Comparison of ENCODE assay signal across 1 cellular context in the genomic region with DNA sequence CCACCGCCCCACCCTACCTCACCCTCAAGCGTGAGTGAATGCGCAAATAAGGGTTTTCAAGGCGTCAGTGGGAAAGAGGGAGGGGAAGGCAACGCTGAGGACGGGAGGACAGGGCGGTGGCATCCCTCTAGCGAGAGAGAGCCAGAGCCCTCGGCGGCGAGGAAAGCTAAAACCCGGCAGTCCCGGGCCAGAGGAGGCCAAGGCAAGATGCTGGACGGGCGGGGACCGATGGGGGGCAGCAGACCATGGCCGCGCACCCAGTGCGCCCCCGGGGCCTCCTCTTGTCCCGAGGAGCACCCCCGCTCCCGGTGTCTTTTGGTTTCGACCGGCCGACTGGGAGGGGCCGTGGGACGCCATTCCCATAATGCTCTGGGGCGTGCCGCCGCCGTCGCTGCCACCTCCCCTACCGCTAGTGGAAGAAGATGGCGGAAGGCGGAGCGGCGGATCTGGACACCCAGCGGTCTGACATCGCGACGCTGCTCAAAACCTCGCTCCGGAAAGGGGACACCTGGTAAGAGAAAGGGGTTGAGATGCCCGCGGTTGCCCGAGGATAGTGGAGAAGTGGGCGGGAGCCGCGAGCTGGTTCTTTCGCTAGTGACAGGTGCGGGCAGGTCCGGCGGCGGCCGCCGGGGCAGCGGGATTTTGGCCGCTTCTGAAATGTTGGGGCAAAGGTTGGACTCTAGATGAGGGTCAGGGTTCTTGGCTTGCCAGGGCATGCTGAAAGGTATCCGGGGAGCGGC.
TF ChIP-seq lines count a peak whose summit lies in the region.

A gene (plus strand): TSS at position 412 of the 740 bp plus-strand sequence. CDS start 11 bp downstream, at position 423.

TF ChIP-seq in HepG2, 621 proteins besides CTCF, POLR2A, EP300 and RAD21 (continued from another document and continues in another):
- TF ChIP-seq, protein P1, sequence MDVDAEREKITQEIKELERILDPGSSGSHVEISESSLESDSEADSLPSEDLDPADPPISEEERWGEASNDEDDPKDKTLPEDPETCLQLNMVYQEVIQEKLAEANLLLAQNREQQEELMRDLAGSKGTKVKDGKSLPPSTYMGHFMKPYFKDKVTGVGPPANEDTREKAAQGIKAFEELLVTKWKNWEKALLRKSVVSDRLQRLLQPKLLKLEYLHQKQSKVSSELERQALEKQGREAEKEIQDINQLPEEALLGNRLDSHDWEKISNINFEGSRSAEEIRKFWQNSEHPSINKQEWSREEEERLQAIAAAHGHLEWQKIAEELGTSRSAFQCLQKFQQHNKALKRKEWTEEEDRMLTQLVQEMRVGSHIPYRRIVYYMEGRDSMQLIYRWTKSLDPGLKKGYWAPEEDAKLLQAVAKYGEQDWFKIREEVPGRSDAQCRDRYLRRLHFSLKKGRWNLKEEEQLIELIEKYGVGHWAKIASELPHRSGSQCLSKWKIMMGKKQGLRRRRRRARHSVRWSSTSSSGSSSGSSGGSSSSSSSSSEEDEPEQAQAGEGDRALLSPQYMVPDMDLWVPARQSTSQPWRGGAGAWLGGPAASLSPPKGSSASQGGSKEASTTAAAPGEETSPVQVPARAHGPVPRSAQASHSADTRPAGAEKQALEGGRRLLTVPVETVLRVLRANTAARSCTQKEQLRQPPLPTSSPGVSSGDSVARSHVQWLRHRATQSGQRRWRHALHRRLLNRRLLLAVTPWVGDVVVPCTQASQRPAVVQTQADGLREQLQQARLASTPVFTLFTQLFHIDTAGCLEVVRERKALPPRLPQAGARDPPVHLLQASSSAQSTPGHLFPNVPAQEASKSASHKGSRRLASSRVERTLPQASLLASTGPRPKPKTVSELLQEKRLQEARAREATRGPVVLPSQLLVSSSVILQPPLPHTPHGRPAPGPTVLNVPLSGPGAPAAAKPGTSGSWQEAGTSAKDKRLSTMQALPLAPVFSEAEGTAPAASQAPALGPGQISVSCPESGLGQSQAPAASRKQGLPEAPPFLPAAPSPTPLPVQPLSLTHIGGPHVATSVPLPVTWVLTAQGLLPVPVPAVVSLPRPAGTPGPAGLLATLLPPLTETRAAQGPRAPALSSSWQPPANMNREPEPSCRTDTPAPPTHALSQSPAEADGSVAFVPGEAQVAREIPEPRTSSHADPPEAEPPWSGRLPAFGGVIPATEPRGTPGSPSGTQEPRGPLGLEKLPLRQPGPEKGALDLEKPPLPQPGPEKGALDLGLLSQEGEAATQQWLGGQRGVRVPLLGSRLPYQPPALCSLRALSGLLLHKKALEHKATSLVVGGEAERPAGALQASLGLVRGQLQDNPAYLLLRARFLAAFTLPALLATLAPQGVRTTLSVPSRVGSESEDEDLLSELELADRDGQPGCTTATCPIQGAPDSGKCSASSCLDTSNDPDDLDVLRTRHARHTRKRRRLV (CRISPR knock-in tag; IDR thresholded peaks at IDR 0.05) = no peak; the same call in 1 of the 2 replicates
- 0 out of 2 replicates have a peak, but pooled peaks have one; percentile 13 for TF ChIP-seq KLF15 (CRISPR knock-in tag; IDR thresholded peaks at IDR 0.05; ENCODE audit: borderline replicate concordance)
- 0 out of 2 replicates have a peak, but pooled peaks have one; percentile 37 for TF ChIP-seq ZNF577 (CRISPR knock-in tag; IDR thresholded peaks at IDR 0.05; ENCODE audit: borderline replicate concordance, low read depth)
- peak; percentile 88; the same call in 1 of the 2 replicates for TF ChIP-seq ZNF678 (CRISPR knock-in tag; IDR thresholded peaks at IDR 0.05)
- TF ChIP-seq NR2C2 (CRISPR knock-in tag; IDR thresholded peaks at IDR 0.05; ENCODE audit: borderline replicate concordance) = peak; percentile 61
- TF ChIP-seq FOXC1 (CRISPR knock-in tag; IDR thresholded peaks at IDR 0.05; ENCODE audit: borderline replicate concordance) = peak; percentile 90
- TF ChIP-seq, protein P2, sequence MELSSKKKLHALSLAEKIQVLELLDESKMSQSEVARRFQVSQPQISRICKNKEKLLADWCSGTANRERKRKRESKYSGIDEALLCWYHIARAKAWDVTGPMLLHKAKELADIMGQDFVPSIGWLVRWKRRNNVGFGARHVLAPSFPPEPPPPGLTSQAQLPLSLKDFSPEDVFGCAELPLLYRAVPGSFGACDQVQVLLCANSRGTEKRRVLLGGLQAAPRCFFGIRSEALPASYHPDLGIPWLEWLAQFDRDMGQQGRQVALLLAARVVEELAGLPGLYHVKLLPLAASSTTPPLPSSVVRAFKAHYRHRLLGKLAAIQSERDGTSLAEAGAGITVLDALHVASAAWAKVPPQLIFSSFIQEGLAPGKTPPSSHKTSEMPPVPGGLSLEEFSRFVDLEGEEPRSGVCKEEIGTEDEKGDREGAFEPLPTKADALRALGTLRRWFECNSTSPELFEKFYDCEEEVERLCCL (CRISPR knock-in tag; IDR thresholded peaks at IDR 0.05; ENCODE audit: borderline replicate concordance) = peak; percentile 23; the same call in 1 of the 2 replicates
- no peak; the same call in 1 of the 2 replicates for TF ChIP-seq ZNF138 (CRISPR knock-in tag; IDR thresholded peaks at IDR 0.05; ENCODE audit: low read depth)
- TF ChIP-seq ZNF563 (CRISPR knock-in tag; IDR thresholded peaks at IDR 0.05) = peak; percentile 86
- TF ChIP-seq, protein P3, sequence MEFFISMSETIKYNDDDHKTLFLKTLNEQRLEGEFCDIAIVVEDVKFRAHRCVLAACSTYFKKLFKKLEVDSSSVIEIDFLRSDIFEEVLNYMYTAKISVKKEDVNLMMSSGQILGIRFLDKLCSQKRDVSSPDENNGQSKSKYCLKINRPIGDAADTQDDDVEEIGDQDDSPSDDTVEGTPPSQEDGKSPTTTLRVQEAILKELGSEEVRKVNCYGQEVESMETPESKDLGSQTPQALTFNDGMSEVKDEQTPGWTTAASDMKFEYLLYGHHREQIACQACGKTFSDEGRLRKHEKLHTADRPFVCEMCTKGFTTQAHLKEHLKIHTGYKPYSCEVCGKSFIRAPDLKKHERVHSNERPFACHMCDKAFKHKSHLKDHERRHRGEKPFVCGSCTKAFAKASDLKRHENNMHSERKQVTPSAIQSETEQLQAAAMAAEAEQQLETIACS (CRISPR knock-in tag; IDR thresholded peaks at IDR 0.05) = no peak
- TF ChIP-seq MIER2 (CRISPR knock-in tag; IDR thresholded peaks at IDR 0.05) = peak; percentile 66; the same call in 1 of the 2 replicates
- TF ChIP-seq, protein P4, sequence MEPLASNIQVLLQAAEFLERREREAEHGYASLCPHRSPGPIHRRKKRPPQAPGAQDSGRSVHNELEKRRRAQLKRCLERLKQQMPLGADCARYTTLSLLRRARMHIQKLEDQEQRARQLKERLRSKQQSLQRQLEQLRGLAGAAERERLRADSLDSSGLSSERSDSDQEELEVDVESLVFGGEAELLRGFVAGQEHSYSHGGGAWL (CRISPR knock-in tag; IDR thresholded peaks at IDR 0.05) = peak; percentile 76
- TF ChIP-seq, protein P5, sequence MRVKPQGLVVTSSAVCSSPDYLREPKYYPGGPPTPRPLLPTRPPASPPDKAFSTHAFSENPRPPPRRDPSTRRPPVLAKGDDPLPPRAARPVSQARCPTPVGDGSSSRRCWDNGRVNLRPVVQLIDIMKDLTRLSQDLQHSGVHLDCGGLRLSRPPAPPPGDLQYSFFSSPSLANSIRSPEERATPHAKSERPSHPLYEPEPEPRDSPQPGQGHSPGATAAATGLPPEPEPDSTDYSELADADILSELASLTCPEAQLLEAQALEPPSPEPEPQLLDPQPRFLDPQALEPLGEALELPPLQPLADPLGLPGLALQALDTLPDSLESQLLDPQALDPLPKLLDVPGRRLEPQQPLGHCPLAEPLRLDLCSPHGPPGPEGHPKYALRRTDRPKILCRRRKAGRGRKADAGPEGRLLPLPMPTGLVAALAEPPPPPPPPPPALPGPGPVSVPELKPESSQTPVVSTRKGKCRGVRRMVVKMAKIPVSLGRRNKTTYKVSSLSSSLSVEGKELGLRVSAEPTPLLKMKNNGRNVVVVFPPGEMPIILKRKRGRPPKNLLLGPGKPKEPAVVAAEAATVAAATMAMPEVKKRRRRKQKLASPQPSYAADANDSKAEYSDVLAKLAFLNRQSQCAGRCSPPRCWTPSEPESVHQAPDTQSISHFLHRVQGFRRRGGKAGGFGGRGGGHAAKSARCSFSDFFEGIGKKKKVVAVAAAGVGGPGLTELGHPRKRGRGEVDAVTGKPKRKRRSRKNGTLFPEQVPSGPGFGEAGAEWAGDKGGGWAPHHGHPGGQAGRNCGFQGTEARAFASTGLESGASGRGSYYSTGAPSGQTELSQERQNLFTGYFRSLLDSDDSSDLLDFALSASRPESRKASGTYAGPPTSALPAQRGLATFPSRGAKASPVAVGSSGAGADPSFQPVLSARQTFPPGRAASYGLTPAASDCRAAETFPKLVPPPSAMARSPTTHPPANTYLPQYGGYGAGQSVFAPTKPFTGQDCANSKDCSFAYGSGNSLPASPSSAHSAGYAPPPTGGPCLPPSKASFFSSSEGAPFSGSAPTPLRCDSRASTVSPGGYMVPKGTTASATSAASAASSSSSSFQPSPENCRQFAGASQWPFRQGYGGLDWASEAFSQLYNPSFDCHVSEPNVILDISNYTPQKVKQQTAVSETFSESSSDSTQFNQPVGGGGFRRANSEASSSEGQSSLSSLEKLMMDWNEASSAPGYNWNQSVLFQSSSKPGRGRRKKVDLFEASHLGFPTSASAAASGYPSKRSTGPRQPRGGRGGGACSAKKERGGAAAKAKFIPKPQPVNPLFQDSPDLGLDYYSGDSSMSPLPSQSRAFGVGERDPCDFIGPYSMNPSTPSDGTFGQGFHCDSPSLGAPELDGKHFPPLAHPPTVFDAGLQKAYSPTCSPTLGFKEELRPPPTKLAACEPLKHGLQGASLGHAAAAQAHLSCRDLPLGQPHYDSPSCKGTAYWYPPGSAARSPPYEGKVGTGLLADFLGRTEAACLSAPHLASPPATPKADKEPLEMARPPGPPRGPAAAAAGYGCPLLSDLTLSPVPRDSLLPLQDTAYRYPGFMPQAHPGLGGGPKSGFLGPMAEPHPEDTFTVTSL (CRISPR knock-in tag; IDR thresholded peaks at IDR 0.05; ENCODE audit: borderline replicate concordance) = peak; percentile 56; the same call in 1 of the 2 replicates
- no peak for TF ChIP-seq REL (CRISPR knock-in tag; conservative IDR thresholded peaks at IDR 0.05)
- peak; percentile 97 for TF ChIP-seq ZNF749 (CRISPR knock-in tag; IDR thresholded peaks at IDR 0.05; ENCODE audit: borderline replicate concordance)
- TF ChIP-seq RNF2 (conservative IDR thresholded peaks at IDR 0.05; ENCODE audit: low read depth) = no peak
- TF ChIP-seq ZNF614 (CRISPR knock-in tag; IDR thresholded peaks at IDR 0.05; ENCODE audit: borderline replicate concordance) = peak; percentile 34; the same call in 1 of the 2 replicates
- TF ChIP-seq PHF21A (CRISPR knock-in tag; IDR thresholded peaks at IDR 0.05) = peak; percentile 85
- TF ChIP-seq, protein P6, sequence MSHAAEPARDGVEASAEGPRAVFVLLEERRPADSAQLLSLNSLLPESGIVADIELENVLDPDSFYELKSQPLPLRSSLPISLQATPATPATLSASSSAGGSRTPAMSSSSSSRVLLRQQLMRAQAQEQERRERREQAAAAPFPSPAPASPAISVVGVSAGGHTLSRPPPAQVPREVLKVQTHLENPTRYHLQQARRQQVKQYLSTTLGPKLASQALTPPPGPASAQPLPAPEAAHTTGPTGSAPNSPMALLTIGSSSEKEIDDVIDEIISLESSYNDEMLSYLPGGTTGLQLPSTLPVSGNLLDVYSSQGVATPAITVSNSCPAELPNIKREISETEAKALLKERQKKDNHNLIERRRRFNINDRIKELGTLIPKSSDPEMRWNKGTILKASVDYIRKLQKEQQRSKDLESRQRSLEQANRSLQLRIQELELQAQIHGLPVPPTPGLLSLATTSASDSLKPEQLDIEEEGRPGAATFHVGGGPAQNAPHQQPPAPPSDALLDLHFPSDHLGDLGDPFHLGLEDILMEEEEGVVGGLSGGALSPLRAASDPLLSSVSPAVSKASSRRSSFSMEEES (CRISPR knock-in tag; IDR thresholded peaks at IDR 0.05) = peak; percentile 51; the same call in 1 of the 2 replicates
- TF ChIP-seq, protein P7, sequence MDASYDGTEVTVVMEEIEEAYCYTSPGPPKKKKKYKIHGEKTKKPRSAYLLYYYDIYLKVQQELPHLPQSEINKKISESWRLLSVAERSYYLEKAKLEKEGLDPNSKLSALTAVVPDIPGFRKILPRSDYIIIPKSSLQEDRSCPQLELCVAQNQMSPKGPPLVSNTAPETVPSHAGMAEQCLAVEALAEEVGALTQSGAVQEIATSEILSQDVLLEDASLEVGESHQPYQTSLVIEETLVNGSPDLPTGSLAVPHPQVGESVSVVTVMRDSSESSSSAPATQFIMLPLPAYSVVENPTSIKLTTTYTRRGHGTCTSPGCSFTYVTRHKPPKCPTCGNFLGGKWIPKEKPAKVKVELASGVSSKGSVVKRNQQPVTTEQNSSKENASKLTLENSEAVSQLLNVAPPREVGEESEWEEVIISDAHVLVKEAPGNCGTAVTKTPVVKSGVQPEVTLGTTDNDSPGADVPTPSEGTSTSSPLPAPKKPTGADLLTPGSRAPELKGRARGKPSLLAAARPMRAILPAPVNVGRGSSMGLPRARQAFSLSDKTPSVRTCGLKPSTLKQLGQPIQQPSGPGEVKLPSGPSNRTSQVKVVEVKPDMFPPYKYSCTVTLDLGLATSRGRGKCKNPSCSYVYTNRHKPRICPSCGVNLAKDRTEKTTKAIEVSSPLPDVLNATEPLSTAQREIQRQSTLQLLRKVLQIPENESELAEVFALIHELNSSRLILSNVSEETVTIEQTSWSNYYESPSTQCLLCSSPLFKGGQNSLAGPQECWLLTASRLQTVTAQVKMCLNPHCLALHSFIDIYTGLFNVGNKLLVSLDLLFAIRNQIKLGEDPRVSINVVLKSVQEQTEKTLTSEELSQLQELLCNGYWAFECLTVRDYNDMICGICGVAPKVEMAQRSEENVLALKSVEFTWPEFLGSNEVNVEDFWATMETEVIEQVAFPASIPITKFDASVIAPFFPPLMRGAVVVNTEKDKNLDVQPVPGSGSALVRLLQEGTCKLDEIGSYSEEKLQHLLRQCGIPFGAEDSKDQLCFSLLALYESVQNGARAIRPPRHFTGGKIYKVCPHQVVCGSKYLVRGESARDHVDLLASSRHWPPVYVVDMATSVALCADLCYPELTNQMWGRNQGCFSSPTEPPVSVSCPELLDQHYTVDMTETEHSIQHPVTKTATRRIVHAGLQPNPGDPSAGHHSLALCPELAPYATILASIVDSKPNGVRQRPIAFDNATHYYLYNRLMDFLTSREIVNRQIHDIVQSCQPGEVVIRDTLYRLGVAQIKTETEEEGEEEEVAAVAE (CRISPR knock-in tag; IDR thresholded peaks at IDR 0.05; ENCODE audit: borderline replicate concordance) = peak; percentile 14; the same call in 1 of the 2 replicates
- TF ChIP-seq, protein P8, sequence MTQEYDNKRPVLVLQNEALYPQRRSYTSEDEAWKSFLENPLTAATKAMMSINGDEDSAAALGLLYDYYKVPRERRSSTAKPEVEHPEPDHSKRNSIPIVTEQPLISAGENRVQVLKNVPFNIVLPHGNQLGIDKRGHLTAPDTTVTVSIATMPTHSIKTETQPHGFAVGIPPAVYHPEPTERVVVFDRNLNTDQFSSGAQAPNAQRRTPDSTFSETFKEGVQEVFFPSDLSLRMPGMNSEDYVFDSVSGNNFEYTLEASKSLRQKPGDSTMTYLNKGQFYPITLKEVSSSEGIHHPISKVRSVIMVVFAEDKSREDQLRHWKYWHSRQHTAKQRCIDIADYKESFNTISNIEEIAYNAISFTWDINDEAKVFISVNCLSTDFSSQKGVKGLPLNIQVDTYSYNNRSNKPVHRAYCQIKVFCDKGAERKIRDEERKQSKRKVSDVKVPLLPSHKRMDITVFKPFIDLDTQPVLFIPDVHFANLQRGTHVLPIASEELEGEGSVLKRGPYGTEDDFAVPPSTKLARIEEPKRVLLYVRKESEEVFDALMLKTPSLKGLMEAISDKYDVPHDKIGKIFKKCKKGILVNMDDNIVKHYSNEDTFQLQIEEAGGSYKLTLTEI (CRISPR knock-in tag; conservative IDR thresholded peaks at IDR 0.05) = no peak
- TF ChIP-seq CENPX (CRISPR knock-in tag; IDR thresholded peaks at IDR 0.05) = no peak
- TF ChIP-seq KDM2A (CRISPR knock-in tag; IDR thresholded peaks at IDR 0.05; ENCODE audit: borderline replicate concordance, low read depth) = peak; percentile 90
- 0 out of 2 replicates have a peak, but pooled peaks have one; percentile 80 for TF ChIP-seq NCOA1 (CRISPR knock-in tag; IDR thresholded peaks at IDR 0.05)
- peak; percentile 78 for TF ChIP-seq ARNT2 (CRISPR knock-in tag; IDR thresholded peaks at IDR 0.05; ENCODE audit: low read depth)
- no peak for TF ChIP-seq BRCA1 (CRISPR knock-in tag; IDR thresholded peaks at IDR 0.05)
- no peak; the same call in 1 of the 2 replicates for TF ChIP-seq ZNF333 (CRISPR knock-in tag; IDR thresholded peaks at IDR 0.05; ENCODE audit: borderline replicate concordance)
- no peak for TF ChIP-seq SYNCRIP (IDR thresholded peaks at IDR 0.05; ENCODE audit: insufficient read depth, low read depth, low read length)
